Comparison of ENCODE assay signal across 9 cellular contexts in genomic region chr11:36306888-36307287, GRCh38. TPM values are rescaled to one million over a fixed set of nuclear protein-coding genes. Genes with fewer than 3 reads are reported as not detected.
A peak's percentile ranks its signal among the peaks of the same experiment; 100 is the strongest.
DNase-seq lines count a peak whose midpoint lies in the region; ATAC-seq and TF ChIP-seq lines count a peak whose summit lies in the region.
"Had no signal": no experiment of that assay in that cellular context is flagged by ENCODE, and none has a peak within 500 bp of the region (broad histone marks: within the 10 kb centered on the region; RNA-seq: fewer than 3 reads in every experiment).

No MANE protein-coding gene starts in this region.

- ATAC-seq in GM18502 (IDR thresholded peaks at IDR 0.05; ENCODE audit: poor library complexity, unreplicated experiment) (peak; percentile 49), HG03108 (IDR thresholded peaks at IDR 0.05; ENCODE audit: unreplicated experiment) (no peak), HG02970 (IDR thresholded peaks at IDR 0.05; ENCODE audit: low FRiP score, unreplicated experiment) (no peak), HG03565 (IDR thresholded peaks at IDR 0.05; ENCODE audit: unreplicated experiment) (no peak)
- ATAC-seq: naive thymus-derived CD8-positive, alpha-beta T cell had no signal

- no peaks in the 10 kb centered on the region for H3K9me3 ChIP-seq in SJSA1 (replicated peaks)

- no peak overlapping the region for H3K27ac ChIP-seq in SJSA1

- peak; percentile 38 for TF ChIP-seq CTCF in fibroblast of villous mesenchyme (IDR thresholded peaks at IDR 0.05; ENCODE audit: insufficient read depth, low read depth, low read length)

- H3K4me3 ChIP-seq in SJSA1 (no peak overlapping the region), fibroblast of villous mesenchyme (ENCODE audit: low read depth, low read length) (no peak overlapping the region)

- no peaks in the 10 kb centered on the region for H3K36me3 ChIP-seq in SJSA1

- DNase-seq in A172 (ENCODE audit: low spot score) (peak; percentile 60), SJSA1 (ENCODE audit: low read depth in 1 of 2, low spot score in 2 of 2) (peak; percentile 47 to 55), fibroblast of villous mesenchyme (ENCODE audit: low read depth) (peak; percentile 54)
- no peak for DNase-seq in activated effector memory CD4-positive, alpha-beta T cell treated with anti-CD3 and anti-CD28 coated beads, Interleukin-2, amount 50 U/mL, for 16 hours
- DNase-seq: naive thymus-derived CD8-positive, alpha-beta T cell had no signal

- H3K4me1 ChIP-seq in SJSA1 (replicated peaks) = peaks cover 24% of the 10 kb centered on the region

- H3K27me3 ChIP-seq in SJSA1 (replicated peaks) = no peaks in the 10 kb centered on the region

RNA-seq across cellular contexts. Expression of gene PRR5L, which starts 10.8 kb away (rescaled TPM):
- 2.5 and 5.3 TPM in 2 replicates for total RNA-seq in A172 (2014; rRNA removed; shearing (Covaris generic))
- 41.3 and 43.0 TPM in 2 replicates for total RNA-seq in SJSA1 (2014; rRNA removed; shearing (Covaris generic))
- total RNA-seq in fibroblast of villous mesenchyme = 35.4 and 57.0 TPM in 2 replicates

RNA-seq across cellular contexts. Expression of gene COMMD9, which starts 17.7 kb away (rescaled TPM):
- 121 TPM in 2 replicates for total RNA-seq in A172 (2014; rRNA removed; shearing (Covaris generic))
- total RNA-seq in SJSA1 (2014; rRNA removed; shearing (Covaris generic)) = 58.3 and 72.1 TPM in 2 replicates
- 35.4 and 49.0 TPM in 2 replicates for total RNA-seq in fibroblast of villous mesenchyme
